In the genomic region with DNA sequence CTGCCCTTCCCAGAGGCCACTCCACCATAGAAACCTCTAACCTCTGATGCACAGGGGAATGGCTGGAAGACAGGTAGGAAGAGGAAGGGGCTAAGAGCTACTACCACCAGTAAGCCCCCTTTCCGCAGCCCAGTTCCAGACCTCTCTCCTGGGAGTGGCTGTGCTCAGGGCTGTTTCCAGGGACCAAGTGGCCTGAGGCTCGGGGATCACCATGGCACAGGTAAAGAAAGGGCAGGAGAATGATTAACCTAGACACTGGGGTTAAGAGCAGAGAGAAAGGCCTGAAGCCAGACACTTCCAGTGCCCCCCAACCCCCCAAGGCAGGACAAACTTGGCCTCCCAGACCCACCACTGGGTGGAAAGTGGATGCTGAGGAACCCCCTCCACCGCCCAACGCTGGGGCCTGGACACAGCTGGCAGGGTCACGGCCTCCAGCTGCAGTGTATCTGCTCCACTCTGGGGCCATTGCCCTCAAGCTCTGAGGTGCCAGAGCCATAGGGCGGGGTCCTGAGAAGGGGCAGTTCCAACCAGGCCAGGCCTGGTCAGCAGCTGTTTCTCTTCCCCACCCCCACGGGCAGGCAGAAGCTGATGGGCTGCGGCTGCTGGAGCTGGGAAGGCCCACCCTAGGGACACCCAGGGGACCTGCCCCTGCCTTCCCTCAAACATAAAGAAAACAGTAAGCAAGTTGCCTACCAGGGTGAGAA, we compare ENCODE assay signal across 8 cellular contexts. TPM values are rescaled to one million over a fixed set of nuclear protein-coding genes. Genes with fewer than 3 reads are reported as not detected.
DNase-seq lines count a peak whose midpoint lies in the region; ATAC-seq and TF ChIP-seq lines count a peak whose summit lies in the region.

No MANE protein-coding gene starts in this region.

- H3K4me1 ChIP-seq in smooth muscle cell (ENCODE audit: low read depth): peaks cover 17% of the 10 kb centered on the region

- no peak for TF ChIP-seq CTCF in smooth muscle cell (IDR thresholded peaks at IDR 0.05; ENCODE audit: borderline replicate concordance, insufficient read depth, poor library complexity, severe bottlenecking)

- DNase-seq in T-helper 1 cell (no peak), left ventricle myocardium superior (peak; percentile 84), smooth muscle cell (lab: John Stamatoyannopoulos, UW; ENCODE audit: unreplicated experiment) (no peak), NCI-H2171 treated with DMSO at 0.1 percent for 48 hours (lab: John Stamatoyannopoulos, UW) (no peak), dedifferentiated amniotic fluid mesenchymal stem cell (ENCODE audit: extremely low spot score) (no peak)
- DNase-seq in activated T-helper 2 cell treated with anti-CD3 and anti-CD28 coated beads, Interferon-gamma antibody, Interleukin-2, Interleukin-4, amounts not matched to agents 10 μg/mL and 5 μg/mL and 100 μg/mL, durations not matched to agents 14 hours and 24 hours and 36 hours (ENCODE audit: low spot score): no peak

- H3K9me3 ChIP-seq in smooth muscle cell (replicated peaks; ENCODE audit: low read depth): no peaks in the 10 kb centered on the region

- H3K9ac ChIP-seq in smooth muscle cell (ENCODE audit: low read depth): peak overlapping the region; percentile 99

- H3K36me3 Mint-ChIP-seq in T-helper 1 cell treated with Interleukin-12 subunit alpha and Interleukin-12 subunit beta and Interleukin-4 antibody, amounts not matched to agents 30 μg/mL and 1 μg/mL, for 36 hours (ENCODE audit: low read depth): peaks cover 38% of the 10 kb centered on the region
- H3K36me3 Mint-ChIP-seq in activated T-helper 2 cell treated with anti-CD3 and anti-CD28 coated beads, Interferon-gamma antibody, Interleukin-2, Interleukin-4, amounts not matched to agents 10 μg/mL and 5 μg/mL and 100 μg/mL, durations not matched to agents 14 hours and 24 hours and 36 hours (ENCODE audit: low read depth): peaks cover 68% of the 10 kb centered on the region

- no peaks in the 10 kb centered on the region for H3K9me3 Mint-ChIP-seq in T-helper 1 cell treated with Interleukin-12 subunit alpha and Interleukin-12 subunit beta and Interleukin-4 antibody, amounts not matched to agents 30 μg/mL and 1 μg/mL, for 36 hours
- no peaks in the 10 kb centered on the region for H3K9me3 Mint-ChIP-seq in activated T-helper 2 cell treated with anti-CD3 and anti-CD28 coated beads, Interferon-gamma antibody, Interleukin-2, Interleukin-4, amounts not matched to agents 10 μg/mL and 5 μg/mL and 100 μg/mL, durations not matched to agents 14 hours and 24 hours and 36 hours

- 54% methylated on average over 8 of the region's 8 CpGs for WGBS in smooth muscle cell (ENCODE audit: low lambda C conversion rate)

- peak overlapping the region; percentile 94 for H3K4me3 Mint-ChIP-seq in T-helper 1 cell treated with Interleukin-12 subunit alpha and Interleukin-12 subunit beta and Interleukin-4 antibody, amounts not matched to agents 30 μg/mL and 1 μg/mL, for 36 hours
- H3K4me3 Mint-ChIP-seq in activated T-helper 2 cell treated with anti-CD3 and anti-CD28 coated beads, Interferon-gamma antibody, Interleukin-2, Interleukin-4, amounts not matched to agents 10 μg/mL and 5 μg/mL and 100 μg/mL, durations not matched to agents 14 hours and 24 hours and 36 hours (ENCODE audit: low read depth): peak overlapping the region; percentile 95

- peak overlapping the region; percentile 98 for H3K27ac Mint-ChIP-seq in T-helper 1 cell treated with Interleukin-12 subunit alpha and Interleukin-12 subunit beta and Interleukin-4 antibody, amounts not matched to agents 30 μg/mL and 1 μg/mL, for 36 hours
- peak overlapping the region; percentile 98 for H3K27ac Mint-ChIP-seq in activated T-helper 2 cell treated with anti-CD3 and anti-CD28 coated beads, Interferon-gamma antibody, Interleukin-2, Interleukin-4, amounts not matched to agents 10 μg/mL and 5 μg/mL and 100 μg/mL, durations not matched to agents 14 hours and 24 hours and 36 hours

- no peak overlapping the region for H2AFZ ChIP-seq in smooth muscle cell (ENCODE audit: low read depth)

- ATAC-seq in left ventricle myocardium superior (peak; percentile 25), GM19328 (IDR thresholded peaks at IDR 0.05; ENCODE audit: unreplicated experiment) (no peak)

- H3K36me3 ChIP-seq in smooth muscle cell (ENCODE audit: low read depth): no peaks in the 10 kb centered on the region

- peak overlapping the region; percentile 69 for H3K4me3 ChIP-seq in smooth muscle cell

- H3K4me2 ChIP-seq in smooth muscle cell: peak overlapping the region; percentile 96

- no peaks in the 10 kb centered on the region for H3K27me3 Mint-ChIP-seq in T-helper 1 cell treated with Interleukin-12 subunit alpha and Interleukin-12 subunit beta and Interleukin-4 antibody, amounts not matched to agents 30 μg/mL and 1 μg/mL, for 36 hours (ENCODE audit: low read depth)
- H3K27me3 Mint-ChIP-seq in activated T-helper 2 cell treated with anti-CD3 and anti-CD28 coated beads, Interferon-gamma antibody, Interleukin-2, Interleukin-4, amounts not matched to agents 10 μg/mL and 5 μg/mL and 100 μg/mL, durations not matched to agents 14 hours and 24 hours and 36 hours (ENCODE audit: low read depth): no peaks in the 10 kb centered on the region

- H3K79me2 ChIP-seq in smooth muscle cell (ENCODE audit: low read depth): peaks cover 54% of the 10 kb centered on the region

- peaks cover 43% of the 10 kb centered on the region for H3F3A ChIP-seq in smooth muscle cell (ENCODE audit: low read depth)

- intact Hi-C loops in activated T-helper 2 cell treated with anti-CD3 and anti-CD28 coated beads, Interferon-gamma antibody, Interleukin-2, Interleukin-4, amounts not matched to agents 10 μg/mL and 5 μg/mL and 100 μg/mL, durations not matched to agents 14 hours and 24 hours and 36 hours (cut with micrococcal nuclease): loop anchor here (5.0 to 10.0 kb wide), 3 partner anchors 702 to 1105 kb away; no protein-coding TSS in a partner anchor
- intact Hi-C loops in left ventricle myocardium superior (cut with micrococcal nuclease): no loop called here

- no peaks in the 10 kb centered on the region for H3K27me3 ChIP-seq in smooth muscle cell (ENCODE audit: low read depth)

- peaks cover 54% of the 10 kb centered on the region for H4K20me1 ChIP-seq in smooth muscle cell (ENCODE audit: low read depth)

- H3K27ac ChIP-seq in smooth muscle cell (ENCODE audit: low read depth): peak overlapping the region; percentile 100

- peaks cover 62% of the 10 kb centered on the region for H3K4me1 Mint-ChIP-seq in T-helper 1 cell treated with Interleukin-12 subunit alpha and Interleukin-12 subunit beta and Interleukin-4 antibody, amounts not matched to agents 30 μg/mL and 1 μg/mL, for 36 hours (ENCODE audit: low read depth)
- peaks cover 48% of the 10 kb centered on the region for H3K4me1 Mint-ChIP-seq in activated T-helper 2 cell treated with anti-CD3 and anti-CD28 coated beads, Interferon-gamma antibody, Interleukin-2, Interleukin-4, amounts not matched to agents 10 μg/mL and 5 μg/mL and 100 μg/mL, durations not matched to agents 14 hours and 24 hours and 36 hours (ENCODE audit: low read depth)

RNA-seq across cellular contexts. Expression of a gene that starts 2.7 kb away (rescaled TPM):
- 558 and 578 TPM in 2 replicates for total RNA-seq in activated T-helper 2 cell treated with anti-CD3 and anti-CD28 coated beads, Interferon-gamma antibody, Interleukin-2, Interleukin-4, amounts not matched to agents 10 μg/mL and 5 μg/mL and 100 μg/mL, durations not matched to agents 14 hours and 24 hours and 36 hours
- total RNA-seq in left ventricle myocardium superior (104 TPM), smooth muscle cell (390 and 408 TPM in 2 replicates)
- 1,005 and 1,171 TPM in 2 replicates for polyA plus RNA-seq in smooth muscle cell

RNA-seq across cellular contexts. Expression of a gene that starts 22.7 kb away (rescaled TPM):
- total RNA-seq in activated T-helper 2 cell treated with anti-CD3 and anti-CD28 coated beads, Interferon-gamma antibody, Interleukin-2, Interleukin-4, amounts not matched to agents 10 μg/mL and 5 μg/mL and 100 μg/mL, durations not matched to agents 14 hours and 24 hours and 36 hours: 1.5 and 2.3 TPM in 2 replicates
- total RNA-seq in left ventricle myocardium superior (1.7 TPM), smooth muscle cell (1.1 and 1.3 TPM in 2 replicates)
- polyA plus RNA-seq in smooth muscle cell: 1.2 and 1.9 TPM in 2 replicates

RNA-seq across cellular contexts. Expression of a gene that starts 22.8 kb away (rescaled TPM):
- total RNA-seq in activated T-helper 2 cell treated with anti-CD3 and anti-CD28 coated beads, Interferon-gamma antibody, Interleukin-2, Interleukin-4, amounts not matched to agents 10 μg/mL and 5 μg/mL and 100 μg/mL, durations not matched to agents 14 hours and 24 hours and 36 hours: not detected in 2 replicates
- 0.79 TPM for total RNA-seq in left ventricle myocardium superior
- 0.49 and 0.99 TPM in 2 replicates for total RNA-seq in smooth muscle cell
- 2.1 and 6.6 TPM in 2 replicates for polyA plus RNA-seq in smooth muscle cell

RNA-seq across cellular contexts. Expression of a gene that starts 31.4 kb away (rescaled TPM):
- not detected in 2 replicates for total RNA-seq in activated T-helper 2 cell treated with anti-CD3 and anti-CD28 coated beads, Interferon-gamma antibody, Interleukin-2, Interleukin-4, amounts not matched to agents 10 μg/mL and 5 μg/mL and 100 μg/mL, durations not matched to agents 14 hours and 24 hours and 36 hours
- total RNA-seq in left ventricle myocardium superior: not detected
- 1.3 TPM in 1 of 2 replicates, not detected in the other for total RNA-seq in smooth muscle cell
- polyA plus RNA-seq in smooth muscle cell: 1.8 and 2.1 TPM in 2 replicates
